In genomic region chr14:80955434-80955939, GRCh38 we compare ENCODE assay signal across 9 cellular contexts. TPM values are rescaled to one million over a fixed set of nuclear protein-coding genes. Genes with fewer than 3 reads are reported as not detected.
DNase-seq lines count a peak whose midpoint lies in the region; TF ChIP-seq lines count a peak whose summit lies in the region.
"Had no signal": no experiment of that assay in that cellular context is flagged by ENCODE, and none has a peak within 500 bp of the region (broad histone marks: within the 10 kb centered on the region; RNA-seq: fewer than 3 reads in every experiment).

Gene TSHR, plus strand, starts transcription at chr14:80955621. Its CDS starts 60 bp downstream, at chr14:80955681.

- H4K5ac ChIP-seq in H9 (ENCODE audit: insufficient read length, low read depth, low read length): no peak within 1 kb of the TSS

- H3K27me3 ChIP-seq in H9 (ENCODE audit: insufficient read depth, low read length) (peaks cover 4% of the 10 kb centered on the region; the same call in 1 of the 2 replicates), trophoblast cell (ENCODE audit: insufficient read depth, low read length) (no peaks in the 10 kb centered on the region)

- H3K23ac ChIP-seq in H9 (ENCODE audit: insufficient read length, low read depth, low read length): no peak within 1 kb of the TSS
- no peak within 1 kb of the TSS for H3K23ac ChIP-seq in trophoblast cell (ENCODE audit: low read length)

- H3K4me2 ChIP-seq in H9 (ENCODE audit: insufficient read depth, insufficient read length, low read length) (peak within 1 kb of the TSS; percentile 71), trophoblast cell (ENCODE audit: low read length) (peak within 1 kb of the TSS; percentile 100)

- H4K91ac ChIP-seq in H9 (ENCODE audit: insufficient read length, low read depth, low read length): no peak within 1 kb of the TSS
- H4K91ac ChIP-seq in trophoblast cell (ENCODE audit: low read depth, low read length): peak within 1 kb of the TSS; percentile 4

- no peaks in the 10 kb centered on the region for H3K36me3 ChIP-seq in trophoblast cell (ENCODE audit: control insufficient read depth in 1 of 2, insufficient read depth in 2 of 2, low read length in 2 of 2)

- H4K12ac ChIP-seq in trophoblast cell (ENCODE audit: low read depth, low read length): peak within 1 kb of the TSS; percentile 2

- H3K4ac ChIP-seq in H9 (ENCODE audit: low read depth, low read length) (no peak within 1 kb of the TSS), trophoblast cell (ENCODE audit: low read depth, low read length) (no peak within 1 kb of the TSS)

- peaks cover 7% of the 10 kb centered on the region for H3K23me2 ChIP-seq in H9 (ENCODE audit: insufficient read length, low read depth, low read length, poor library complexity, severe bottlenecking)

- no peak within 1 kb of the TSS for H2BK120ac ChIP-seq in H9 (ENCODE audit: low read depth, low read length, poor library complexity, severe bottlenecking)
- no peak within 1 kb of the TSS for H2BK120ac ChIP-seq in trophoblast cell (ENCODE audit: insufficient read depth, low read length, poor library complexity)

- no peaks in the 10 kb centered on the region for H3K36me3 Mint-ChIP-seq in H9 (ENCODE audit: insufficient read depth in 1 of 3, low read depth in 3 of 3)
- peaks cover 16% of the 10 kb centered on the region for H3K36me3 Mint-ChIP-seq in activated CD4-positive, alpha-beta T cell treated with anti-CD3 and anti-CD28 coated beads, Interleukin-2, amount 10 ng/mL, durations not matched to agents 7 days and 5 days (ENCODE audit: low read depth)

- WGBS in H9 (ENCODE audit: extremely low coverage, insufficient read length, low lambda C conversion rate): no CpG with 5 or more reads among the region's 19 CpGs
- WGBS in trophoblast cell (ENCODE audit: extremely low coverage, insufficient coverage, insufficient read length): no CpG with 5 or more reads among the region's 19 CpGs

- H2BK5ac ChIP-seq in H9 (ENCODE audit: insufficient read length, low read length): no peak within 1 kb of the TSS
- no peak within 1 kb of the TSS for H2BK5ac ChIP-seq in trophoblast cell (ENCODE audit: low read depth, low read length, poor library complexity)

- H3K27ac ChIP-seq in H9 (ENCODE audit: insufficient read length, low read depth, low read length) (no peak within 1 kb of the TSS), trophoblast cell (ENCODE audit: low read depth, low read length) (no peak within 1 kb of the TSS)

- H2AK5ac ChIP-seq in H9 (ENCODE audit: insufficient read length, low read length): no peak within 1 kb of the TSS
- H2AK5ac ChIP-seq in trophoblast cell (ENCODE audit: low read length): no peak within 1 kb of the TSS

- H4K8ac ChIP-seq in H9 (replicated peaks; ENCODE audit: insufficient read length, low read depth, low read length): no peak within 1 kb of the TSS
- H4K8ac ChIP-seq in trophoblast cell (ENCODE audit: low read depth, low read length): peak within 1 kb of the TSS; percentile 74

- H3K56ac ChIP-seq in H9 (ENCODE audit: insufficient read length, low read depth, low read length): no peak within 1 kb of the TSS

- no peak within 1 kb of the TSS for H3K27ac Mint-ChIP-seq in H9
- H3K27ac Mint-ChIP-seq in activated CD4-positive, alpha-beta T cell treated with anti-CD3 and anti-CD28 coated beads, Interleukin-2, amount 10 ng/mL, durations not matched to agents 7 days and 5 days: peak within 1 kb of the TSS; percentile 93

- TF ChIP-seq CTCF in H9 (conservative IDR thresholded peaks at IDR 0.05): no peak

- no peak within 1 kb of the TSS for H2BK20ac ChIP-seq in H9 (ENCODE audit: low read depth, low read length, poor library complexity, severe bottlenecking)

- H2BK15ac ChIP-seq in H9 (ENCODE audit: low read depth, low read length): no peak within 1 kb of the TSS

- peaks cover 43% of the 10 kb centered on the region for H3K27me3 Mint-ChIP-seq in H9 (ENCODE audit: low read depth)
- peaks cover 31% of the 10 kb centered on the region for H3K27me3 Mint-ChIP-seq in activated CD4-positive, alpha-beta T cell treated with anti-CD3 and anti-CD28 coated beads, Interleukin-2, amount 10 ng/mL, durations not matched to agents 7 days and 5 days

- CTCF ChIA-PET in activated CD4-positive, alpha-beta T cell treated with anti-CD3 and anti-CD28 coated beads, Interleukin-2, amount 10 ng/mL, durations not matched to agents 7 days and 5 days (lab: Charles Lee): interaction anchor here (0.6 to 5.1 kb wide), 8 partner anchors 13 to 500 kb away, joined by 3 to 32 read pairs (median 4); partner anchors contain the start of gene CEP128

- H3K79me2 ChIP-seq in H9 (ENCODE audit: insufficient read depth, low read length): no peaks in the 10 kb centered on the region
- peaks cover 2% of the 10 kb centered on the region for H3K79me2 ChIP-seq in trophoblast cell (ENCODE audit: control insufficient read depth, insufficient read depth, low read length, poor library complexity)

- peak within 1 kb of the TSS; percentile 73 to 91 for H3K4me3 Mint-ChIP-seq in H9
- H3K4me3 Mint-ChIP-seq in activated CD4-positive, alpha-beta T cell treated with anti-CD3 and anti-CD28 coated beads, Interleukin-2, amount 10 ng/mL, durations not matched to agents 7 days and 5 days: peak within 1 kb of the TSS; percentile 83

- no peaks in the 10 kb centered on the region for H4K20me1 ChIP-seq in H9 (ENCODE audit: control insufficient read depth, insufficient read depth, insufficient read length)

- H3K9me3 ChIP-seq in H9 (ENCODE audit: control insufficient read depth, low read depth, low read length): no peaks in the 10 kb centered on the region
- no peaks in the 10 kb centered on the region for H3K9me3 ChIP-seq in trophoblast cell (ENCODE audit: insufficient read depth, low read depth, low read length)

- H3K79me1 ChIP-seq in H9 (ENCODE audit: insufficient read depth, low read depth, low read length, poor library complexity, severe bottlenecking): no peaks in the 10 kb centered on the region
- peaks cover 2% of the 10 kb centered on the region for H3K79me1 ChIP-seq in trophoblast cell (ENCODE audit: low read length)

- no peak within 1 kb of the TSS for H2BK12ac ChIP-seq in H9 (ENCODE audit: insufficient read length, low read depth, low read length)
- no peak within 1 kb of the TSS for H2BK12ac ChIP-seq in trophoblast cell (ENCODE audit: low read length)

- H3K4me1 ChIP-seq in H9 (ENCODE audit: insufficient read depth, low read length): no peaks in the 10 kb centered on the region
- peaks cover 0 to 5% of the 10 kb centered on the region in 2 experiments for H3K4me1 ChIP-seq in trophoblast cell (ENCODE audit: control insufficient read depth in 1 of 2, insufficient read depth in 2 of 2, low read length in 2 of 2)

- POLR2A ChIA-PET in activated CD4-positive, alpha-beta T cell treated with anti-CD3 and anti-CD28 coated beads, Interleukin-2, amount 10 ng/mL, durations not matched to agents 7 days and 5 days (lab: Charles Lee): interaction anchor here (1.2 kb wide), 1 partner anchor 32 kb away, joined by 6 read pairs; no protein-coding TSS in a partner anchor

- peaks cover 14 to 18% of the 10 kb centered on the region in 2 experiments for H3K4me1 Mint-ChIP-seq in H9
- peaks cover 60% of the 10 kb centered on the region for H3K4me1 Mint-ChIP-seq in activated CD4-positive, alpha-beta T cell treated with anti-CD3 and anti-CD28 coated beads, Interleukin-2, amount 10 ng/mL, durations not matched to agents 7 days and 5 days

- no peak within 1 kb of the TSS for H3T11ph ChIP-seq in H9 (ENCODE audit: low read length)

- H3K9ac ChIP-seq in H9 (ENCODE audit: extremely low read depth, insufficient read length, low read length) (peak within 1 kb of the TSS; percentile 0), trophoblast cell (ENCODE audit: low read length) (peak within 1 kb of the TSS; percentile 54)

- H3K9me3 Mint-ChIP-seq in H9: no peaks in the 10 kb centered on the region
- H3K9me3 Mint-ChIP-seq in activated CD4-positive, alpha-beta T cell treated with anti-CD3 and anti-CD28 coated beads, Interleukin-2, amount 10 ng/mL, durations not matched to agents 7 days and 5 days: peaks cover 8% of the 10 kb centered on the region

- H3K14ac ChIP-seq in H9 (ENCODE audit: insufficient read depth, low read length) (no peak within 1 kb of the TSS), trophoblast cell (ENCODE audit: low read length) (peak within 1 kb of the TSS; percentile 39)

- H3K4me3 ChIP-seq in trophoblast cell (ENCODE audit: low read depth, low read length): peak within 1 kb of the TSS; percentile 63

- H3K18ac ChIP-seq in H9 (ENCODE audit: insufficient read length, low read depth, low read length) (no peak within 1 kb of the TSS), trophoblast cell (ENCODE audit: low read length) (no peak within 1 kb of the TSS)

- H2AFZ ChIP-seq in H9 (ENCODE audit: low read length) (no peak within 1 kb of the TSS), trophoblast cell (ENCODE audit: insufficient read depth, low read length, poor library complexity) (peak within 1 kb of the TSS; percentile 100)

- DNase-seq in H9 (peak; percentile 48), germinal center (ENCODE audit: low spot score) (peak; percentile 5), trophoblast cell (no peak), RKO (ENCODE audit: low spot score) (no peak), NCI-H1105 treated with DMSO at 0.1 percent for 48 hours (lab: John Stamatoyannopoulos, UW) (no peak), NCI-H187 treated with DMSO at 0.1 percent for 48 hours (lab: John Stamatoyannopoulos, UW) (no peak)
- no peak for DNase-seq in activated CD4-positive, alpha-beta T cell treated with anti-CD3 and anti-CD28 coated beads, Interleukin-2, amount 10 ng/mL, durations not matched to agents 7 days and 5 days
- DNase-seq in activated effector memory CD4-positive, alpha-beta T cell treated with Interleukin-2 at 50 U/mL for 16 hours: no peak

RNA-seq across cellular contexts. Expression of gene TSHR, which starts in this region (rescaled TPM):
- total RNA-seq in H9 (2021): not detected in 2 replicates
- 1 to 10 TPM in 1 of 2 experiments, under 1 TPM in 1; 0.82 to 1.0 TPM for total RNA-seq in activated CD4-positive, alpha-beta T cell treated with anti-CD3 and anti-CD28 coated beads, Interleukin-2, amount 10 ng/mL, durations not matched to agents 7 days and 5 days
- polyA plus RNA-seq in trophoblast cell (2013): 0.04 TPM in 1 of 2 replicates, not detected in the other
- total RNA-seq: SK-MEL-5 had no signal

Comparison
In these comparisons a context has a peak if more than half of its experiments do, and no peak if none do; other contexts are left out.
1. Peak in DNase-seq, H3K9ac ChIP-seq and H3K4me2 ChIP-seq in H9; RNA of the gene not detected or under 1 TPM.